ENCODE assay signal across 17 cellular contexts in genomic region chrX:105882581-105883275, GRCh38.
DNase-seq lines count a peak whose midpoint lies in the region; ATAC-seq, FAIRE-seq and TF ChIP-seq lines count a peak whose summit lies in the region.
"Had no signal": no experiment of that assay in that cellular context is flagged by ENCODE, and none has a peak within 500 bp of the region (broad histone marks: within the 10 kb centered on the region; RNA-seq: fewer than 3 reads in every experiment).

No MANE protein-coding gene starts in this region.

- H2AFZ ChIP-seq in SK-N-SH (ENCODE audit: low read depth): no peak overlapping the region
- H2AFZ ChIP-seq: parathyroid adenoma had no signal

- H3K9me3 Mint-ChIP-seq in MCF 10A (ENCODE audit: unreplicated experiment): no peaks in the 10 kb centered on the region
- H3K9me3 Mint-ChIP-seq: dendritic cell treated with granulocyte-macrophage colony-stimulating factor and Interleukin-4, amounts not matched to agents 40 ng/mL and 50 ng/mL, for 4 days had no signal

- no peak overlapping the region for H3K4me3 Mint-ChIP-seq in MCF 10A (ENCODE audit: unreplicated experiment)
- H3K4me3 Mint-ChIP-seq: dendritic cell treated with granulocyte-macrophage colony-stimulating factor and Interleukin-4, amounts not matched to agents 40 ng/mL and 50 ng/mL, for 4 days; H9 had no signal

- H3K9me3 ChIP-seq in breast epithelium (no peaks in the 10 kb centered on the region), SK-N-SH (no peaks in the 10 kb centered on the region)
- H3K9me3 ChIP-seq: Peyer's patch had no signal

- no peak for TF ChIP-seq POLR2A in breast epithelium (IDR thresholded peaks at IDR 0.05)

- DNase-seq in MCF 10A (ENCODE audit: unreplicated experiment) (peak; percentile 26), breast epithelium (ENCODE audit: low spot score in 2 of 2) (no peak), SK-N-SH (no peak), fibroblast of the conjunctiva (ENCODE audit: low read depth) (peak; percentile 10), HTR-8/SVneo (ENCODE audit: insufficient read length, low spot score) (no peak), occipital lobe (lab: John Stamatoyannopoulos, UW) (no peak)
- no peak for DNase-seq in stimulated activated CD4-positive, alpha-beta T cell treated with anti-CD3 and anti-CD28 coated beads, Interleukin-1b, Interleukin-23, amount 100 ng/mL, for 48 hours
- DNase-seq: activated CD4-positive, alpha-beta T cell treated with anti-CD3 and anti-CD28 coated beads, Interleukin-2, amount 50 U/mL, for 48 hours; amniotic stem cell; H9; Peyer's patch; stimulated activated naive CD4-positive, alpha-beta T cell; trophoblast cell had no signal

- FAIRE-seq in HTR-8/SVneo (lab: Jason Lieb, UNC): no peak

- no peak overlapping the region for H3K4me3 ChIP-seq in breast epithelium
- no peak overlapping the region for H3K4me3 ChIP-seq in SK-N-SH (ENCODE audit: low read depth in 2 of 2, low read length in 1 of 2)
- H3K4me3 ChIP-seq: Peyer's patch, smooth muscle cell had no signal

- no peaks in the 10 kb centered on the region for H3F3A ChIP-seq in SK-N-SH (replicated peaks; ENCODE audit: insufficient read depth)

- H3K9ac ChIP-seq in SK-N-SH: no peak overlapping the region
- H3K9ac ChIP-seq: parathyroid adenoma had no signal

- intact Hi-C loops in MCF 10A (cut with micrococcal nuclease): no loop called here
- intact Hi-C loops in breast epithelium (cut with DNase I; ENCODE audit: low total_unique reads): no loop called here

- H3K27me3 Mint-ChIP-seq in MCF 10A (ENCODE audit: insufficient read depth, unreplicated experiment): peaks cover 40% of the 10 kb centered on the region
- H3K27me3 Mint-ChIP-seq: dendritic cell treated with granulocyte-macrophage colony-stimulating factor and Interleukin-4, amounts not matched to agents 40 ng/mL and 50 ng/mL, for 4 days had no signal

- H3K36me3 ChIP-seq in breast epithelium (no peaks in the 10 kb centered on the region), SK-N-SH (replicated peaks in 1 of 2; ENCODE audit: control insufficient read depth in 1 of 2, insufficient read depth in 2 of 2, low read length in 1 of 2) (no peaks in the 10 kb centered on the region)
- H3K36me3 ChIP-seq: Peyer's patch had no signal

- no peaks in the 10 kb centered on the region for H3K79me2 ChIP-seq in SK-N-SH (ENCODE audit: insufficient read depth)
- H3K79me2 ChIP-seq: parathyroid adenoma had no signal

- CTCF ChIA-PET in MCF 10A (lab: Yijun Ruan, JAX) (interaction anchor here (0.8 kb wide), 1 partner anchor 989 kb away, joined by 3 read pairs; no protein-coding TSS in a partner anchor), SK-N-SH (lab: Yijun Ruan, JAX) (no interaction called here)

- no peak overlapping the region for H3K27ac ChIP-seq in breast epithelium
- H3K27ac ChIP-seq in SK-N-SH (ENCODE audit: low read depth in 2 of 2, low read length in 1 of 2): no peak overlapping the region
- H3K27ac ChIP-seq: parathyroid adenoma, Peyer's patch had no signal

- H3K27ac Mint-ChIP-seq in MCF 10A (ENCODE audit: low read depth, unreplicated experiment): no peak overlapping the region
- H3K27ac Mint-ChIP-seq: dendritic cell treated with granulocyte-macrophage colony-stimulating factor and Interleukin-4, amounts not matched to agents 40 ng/mL and 50 ng/mL, for 4 days; H9 had no signal

- H4K20me1 ChIP-seq in SK-N-SH (ENCODE audit: insufficient read depth): no peaks in the 10 kb centered on the region

- no peaks in the 10 kb centered on the region for H3K36me3 Mint-ChIP-seq in MCF 10A (ENCODE audit: insufficient read depth, unreplicated experiment)

- no TSS peak for BruUV-seq in MCF 10A (replicated peaks; lab: Mats Ljungman, UMichigan)

- peaks cover 0 to 24% of the 10 kb centered on the region in 2 donors for H3K27me3 ChIP-seq in breast epithelium
- peaks cover 6% of the 10 kb centered on the region; the same call in 1 of the 2 replicates for H3K27me3 ChIP-seq in SK-N-SH (ENCODE audit: insufficient read depth)
- H3K27me3 ChIP-seq: Peyer's patch had no signal

- TF ChIP-seq EP300 in SK-N-SH (IDR thresholded peaks at IDR 0.05; ENCODE audit: borderline replicate concordance in 1 of 2, low read depth in 1 of 2, low read length in 1 of 2): no peak

- H3K4me1 ChIP-seq in breast epithelium: no peaks in the 10 kb centered on the region
- H3K4me1 ChIP-seq in SK-N-SH (ENCODE audit: control insufficient read depth in 1 of 2, insufficient read depth in 2 of 2, low read depth in 1 of 2, low read length in 1 of 2): no peaks in the 10 kb centered on the region; a peak in 1 of 4 replicates
- H3K4me1 ChIP-seq: parathyroid adenoma, Peyer's patch had no signal

- no peaks in the 10 kb centered on the region for H3K4me1 Mint-ChIP-seq in MCF 10A (ENCODE audit: insufficient read depth, unreplicated experiment)
- H3K4me1 Mint-ChIP-seq: H9 had no signal

- TF ChIP-seq RAD21 in SK-N-SH (IDR thresholded peaks at IDR 0.05; ENCODE audit: low read length): no peak

- WGBS in SK-N-SH (ENCODE audit: low lambda C conversion rate): 0% methylated on average over 3 of the region's 3 CpGs

- POLR2A ChIA-PET in MCF 10A (lab: Yijun Ruan, JAX) (no interaction called here), SK-N-SH (lab: Yijun Ruan, JAX) (no interaction called here)

- no peak overlapping the region for H3K4me2 ChIP-seq in SK-N-SH
- H3K4me2 ChIP-seq: smooth muscle cell had no signal

- no peak for ATAC-seq in HG03342 (IDR thresholded peaks at IDR 0.05; ENCODE audit: unreplicated experiment)

- H3K9me2 ChIP-seq in SK-N-SH: no peaks in the 10 kb centered on the region

- TF ChIP-seq CTCF in MCF 10A (IDR thresholded peaks at IDR 0.05; ENCODE audit: unreplicated experiment) (no peak), breast epithelium (IDR thresholded peaks at IDR 0.05) (no peak), SK-N-SH (IDR thresholded peaks at IDR 0.05) (no peak)

TF ChIP-seq in SK-N-SH, 30 proteins besides CTCF, POLR2A, EP300 and RAD21:
- TF ChIP-seq NFIC (IDR thresholded peaks at IDR 0.05; ENCODE audit: borderline replicate concordance) (0 out of 2 replicates have a peak, but pooled peaks have one; percentile 13), MEF2A (IDR thresholded peaks at IDR 0.05; ENCODE audit: borderline replicate concordance, low read depth) (no peak), MXI1 (IDR thresholded peaks at IDR 0.05; ENCODE audit: low read depth, low read length) (no peak), NRF1 (IDR thresholded peaks at IDR 0.05; ENCODE audit: low read depth, low read length) (no peak)

Comparison
In these comparisons a context has a peak if more than half of its experiments do, and no peak if none do; other contexts are left out.
1. DNase-seq: peak in MCF 10A (single experiment) and fibroblast of the conjunctiva (single experiment); none in breast epithelium (0 of 2), SK-N-SH (single experiment), HTR-8/SVneo (single experiment), stimulated activated CD4-positive, alpha-beta T cell treated with anti-CD3 and anti-CD28 coated beads, Interleukin-1b, Interleukin-23, amount 100 ng/mL, for 48 hours (single experiment) and occipital lobe (single experiment).